ENCODE assay signal across 8 cellular contexts in genomic region chr2:9473985-9474360, GRCh38. TPM values are rescaled to one million over a fixed set of nuclear protein-coding genes. Genes with fewer than 3 reads are reported as not detected.
A peak's percentile ranks its signal among the peaks of the same experiment; 100 is the strongest.
DNase-seq lines count a peak whose midpoint lies in the region; ATAC-seq and TF ChIP-seq lines count a peak whose summit lies in the region.

No MANE protein-coding gene starts in this region.

- peaks cover 20% of the 10 kb centered on the region for H3K36me3 Mint-ChIP-seq in mesothelial cell of epicardium

- peak overlapping the region; percentile 63 to 97 (median 88) for H3K4me3 ChIP-seq in dorsolateral prefrontal cortex

- DNase-seq in activated CD4-positive, alpha-beta T cell treated with anti-CD3 and anti-CD28 coated beads, Interleukin-2, amount 50 U/mL, for 4 hours: peak; percentile 68 to 70
- DNase-seq in dorsolateral prefrontal cortex (peak; percentile 51 to 81 (median 66)), mesothelial cell of epicardium (ENCODE audit: low spot score in 2 of 2, unreplicated experiment in 2 of 2) (peak in 1 of 2 experiments; percentile 47), DMS79 treated with DMSO at 0.1 percent for 48 hours (lab: John Stamatoyannopoulos, UW) (no peak), GF-D8 (lab: John Stamatoyannopoulos, UW) (no peak)
- peak; percentile 31 to 45 for DNase-seq in stimulated activated CD8-positive, alpha-beta memory T cell treated with anti-CD3 and anti-CD28 coated beads, Interleukin-2, amount 100 ng/mL, for 1 hour (ENCODE audit: low read depth in 2 of 2)

- ATAC-seq in GM19035 (IDR thresholded peaks at IDR 0.05; ENCODE audit: unreplicated experiment) (peak; percentile 36), HG03159 (IDR thresholded peaks at IDR 0.05; ENCODE audit: unreplicated experiment) (peak; percentile 8)

- no peak overlapping the region for H3K27ac Mint-ChIP-seq in mesothelial cell of epicardium

- no peaks in the 10 kb centered on the region for H3K27me3 Mint-ChIP-seq in mesothelial cell of epicardium (ENCODE audit: low read depth)

- no peaks in the 10 kb centered on the region for H3K9me3 Mint-ChIP-seq in mesothelial cell of epicardium

- TF ChIP-seq CTCF in dorsolateral prefrontal cortex (IDR thresholded peaks at IDR 0.05 in 54 of 56, conservative IDR thresholded peaks at IDR 0.05 in 2 of 56; ENCODE audit: low read depth in 1 of 56, partially characterized antibody in 56 of 56): no peak
- TF ChIP-seq CTCF in mesothelial cell of epicardium (IDR thresholded peaks at IDR 0.05; ENCODE audit: unreplicated experiment): no peak

- H3K4me3 Mint-ChIP-seq in mesothelial cell of epicardium: peak overlapping the region; percentile 69

- no peaks in the 10 kb centered on the region for H3K27me3 ChIP-seq in dorsolateral prefrontal cortex

- peak overlapping the region; percentile 48 to 99 (median 94) for H3K27ac ChIP-seq in dorsolateral prefrontal cortex

- intact Hi-C loops in dorsolateral prefrontal cortex (cut with DNase I): loop anchor here (1.0 to 10.0 kb wide), 6 partner anchors 51 to 161 kb away; partner anchors contain the start of genes ADAM17 (in 2 of the 2), CPSF3 (in 2 of the 2), ITGB1BP1 (in 2 of the 2) and YWHAQ (in 1 of the 2)

- H3K4me1 Mint-ChIP-seq in mesothelial cell of epicardium: peaks cover 14% of the 10 kb centered on the region

RNA-seq across cellular contexts. Expression of gene IAH1, which starts 0.4 kb away (rescaled TPM):
- total RNA-seq in dorsolateral prefrontal cortex (10 to 100 TPM; 46.2 to 81.5 (median 64.4) TPM), mesothelial cell of epicardium (39.7 to 42.7 TPM (median 41.6 TPM) in 3 replicates)

RNA-seq across cellular contexts. Expression of gene CPSF3, which starts 50.5 kb away (rescaled TPM):
- total RNA-seq in dorsolateral prefrontal cortex (10 to 100 TPM; 11.9 to 33.6 (median 22.9) TPM), mesothelial cell of epicardium (44.9 to 47.3 TPM (median 45.1 TPM) in 3 replicates)

RNA-seq across cellular contexts. Expression of gene ITGB1BP1, which starts 50.6 kb away (rescaled TPM):
- total RNA-seq in dorsolateral prefrontal cortex: 100 to 1,000 TPM in 116 of 120 experiments, 10 to 100 TPM in 4; 75.1 to 226 (median 141) TPM
- total RNA-seq in mesothelial cell of epicardium: 35.9 to 39.8 TPM (median 38.0 TPM) in 3 replicates

Comparison
In these comparisons a context has a peak if more than half of its experiments do, and no peak if none do; other contexts are left out.
1. DNase-seq: peak in activated CD4-positive, alpha-beta T cell treated with anti-CD3 and anti-CD28 coated beads, Interleukin-2, amount 50 U/mL, for 4 hours (2 of 2), dorsolateral prefrontal cortex (10 of 10) and stimulated activated CD8-positive, alpha-beta memory T cell treated with anti-CD3 and anti-CD28 coated beads, Interleukin-2, amount 100 ng/mL, for 1 hour (2 of 2); none in DMS79 treated with DMSO at 0.1 percent for 48 hours (single experiment) and GF-D8 (single experiment).